Comparison of ENCODE assay signal across 8 cellular contexts in the genomic region with DNA sequence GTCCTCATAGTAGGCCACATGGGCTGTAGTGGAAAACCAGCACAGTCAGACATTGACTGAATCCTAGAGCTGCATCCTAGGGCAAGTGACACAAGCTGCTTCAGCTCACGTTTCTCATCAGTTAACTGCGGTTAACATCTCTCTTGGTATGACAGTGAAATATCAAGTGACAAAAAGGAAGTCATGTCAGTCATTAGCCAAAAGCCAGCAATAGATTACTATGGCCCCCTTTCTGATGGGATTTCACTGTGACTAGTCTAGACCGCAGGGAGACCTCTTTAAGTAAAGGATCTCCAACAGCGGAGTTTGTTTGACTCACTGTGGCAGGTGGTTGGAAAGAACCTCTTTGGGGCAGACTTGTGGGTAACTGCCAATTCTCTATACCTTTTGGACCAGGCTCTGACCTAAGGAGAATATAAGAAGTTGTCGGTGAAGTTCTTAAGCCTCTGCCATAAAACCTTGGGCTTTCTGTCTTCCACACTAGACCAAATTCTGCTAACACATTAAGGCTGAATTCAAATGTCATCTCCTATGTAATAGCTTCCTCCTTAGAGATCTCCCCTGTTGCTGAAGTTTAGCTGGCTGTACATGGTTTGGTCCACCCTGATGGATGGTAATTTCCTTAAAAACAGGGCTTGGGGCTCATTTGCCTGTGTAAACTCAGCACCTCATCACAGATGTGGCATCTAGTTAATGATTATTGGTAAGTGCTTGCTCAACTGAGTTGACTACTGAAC.
DNase-seq lines count a peak whose midpoint lies in the region; ATAC-seq and TF ChIP-seq lines count a peak whose summit lies in the region.

No MANE protein-coding gene starts in this region.

- intact Hi-C loops in right lobe of liver (cut with DNase I): no loop called here
- intact Hi-C loops in sciatic nerve (cut with DNase I): no loop called here

- H3K4me3 ChIP-seq in right lobe of liver: no peak overlapping the region
- H3K4me3 ChIP-seq in right atrium auricular region: no peak overlapping the region

- no peak for TF ChIP-seq POLR2A in right lobe of liver (IDR thresholded peaks at IDR 0.05)

- H3K27ac ChIP-seq in right lobe of liver: peak overlapping the region in 2 of 3 donors; percentile 35 to 49
- H3K27ac ChIP-seq in right atrium auricular region: no peak overlapping the region

- no peak for TF ChIP-seq CTCF in right lobe of liver (IDR thresholded peaks at IDR 0.05)
- TF ChIP-seq CTCF in right atrium auricular region (IDR thresholded peaks at IDR 0.05): no peak

- no peaks in the 10 kb centered on the region for H3K36me3 ChIP-seq in right lobe of liver
- H3K36me3 ChIP-seq in right atrium auricular region: no peaks in the 10 kb centered on the region

- H3K9me3 ChIP-seq in right lobe of liver: no peaks in the 10 kb centered on the region
- H3K9me3 ChIP-seq in right atrium auricular region: no peaks in the 10 kb centered on the region

- DNase-seq in right lobe of liver: no peak
- DNase-seq in midbrain (lab: John Stamatoyannopoulos, UW): no peak
- no peak for DNase-seq in AG08395 (ENCODE audit: low spot score)
- no peak for DNase-seq in sciatic nerve (ENCODE audit: low spot score)
- DNase-seq in right atrium auricular region (ENCODE audit: low spot score): no peak

- ATAC-seq in GM18508 (IDR thresholded peaks at IDR 0.05; ENCODE audit: insufficient read depth, unreplicated experiment) (peak; percentile 58), GM21447 (IDR thresholded peaks at IDR 0.05; ENCODE audit: unreplicated experiment) (peak; percentile 59), HG03571 (IDR thresholded peaks at IDR 0.05; ENCODE audit: unreplicated experiment) (peak; percentile 64), right lobe of liver (peak; percentile 75 to 82 (median 80)), sciatic nerve (no peak)

- 85% methylated on average over 5 of the region's 5 CpGs for WGBS in right lobe of liver (ENCODE audit: insufficient coverage, low coverage, low lambda C conversion rate, missing lambda C conversion rate)

- H3K27me3 ChIP-seq in right lobe of liver (no peaks in the 10 kb centered on the region), right atrium auricular region (no peaks in the 10 kb centered on the region)

- H3K4me1 ChIP-seq in right lobe of liver: peaks cover 0 to 32% (median 6%) of the 10 kb centered on the region in 4 donors
- H3K4me1 ChIP-seq in right atrium auricular region: peaks cover 0 to 36% of the 10 kb centered on the region in 2 donors

Comparison
In these comparisons a context has a peak if more than half of its experiments do, and no peak if none do; other contexts are left out.
1. H3K27ac ChIP-seq: peak in right lobe of liver (2 of 3); none in right atrium auricular region (0 of 2).